In the genomic region with DNA sequence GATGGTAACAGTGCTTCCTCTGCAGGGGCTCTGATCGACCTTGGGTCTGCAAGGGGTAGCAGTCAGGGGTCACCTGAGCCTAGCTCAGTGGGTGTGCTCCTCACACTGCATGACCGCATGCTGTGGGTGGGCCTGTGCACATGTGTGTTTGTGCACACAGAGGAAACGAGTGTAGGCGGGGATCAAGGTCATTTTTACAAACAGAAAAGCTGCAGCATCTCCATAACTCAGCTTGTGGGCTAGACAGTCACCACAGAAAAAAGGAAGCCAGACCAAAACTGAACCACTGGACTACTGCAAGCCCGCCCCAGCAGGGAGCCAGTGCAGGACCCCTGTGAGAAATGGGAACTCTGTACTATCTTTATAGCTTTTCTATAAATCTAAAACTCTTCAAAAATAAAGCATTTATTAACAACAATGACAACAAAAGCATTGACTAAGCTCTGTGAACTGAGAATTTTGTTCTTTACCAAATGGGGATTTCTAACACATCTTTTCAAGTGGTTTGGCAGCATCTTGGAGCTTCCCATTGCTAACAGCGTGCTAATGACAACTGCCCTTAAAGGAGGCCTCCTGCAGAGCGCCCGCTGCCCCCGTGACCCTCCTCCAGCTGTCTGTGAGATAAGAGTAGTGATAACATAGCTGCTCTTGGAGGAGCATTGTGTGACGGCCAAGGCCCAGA, we compare ENCODE assay signal across 10 cellular contexts. TPM values are rescaled to one million over a fixed set of nuclear protein-coding genes. Genes with fewer than 3 reads are reported as not detected.
DNase-seq lines count a peak whose midpoint lies in the region; ATAC-seq and TF ChIP-seq lines count a peak whose summit lies in the region.
"Had no signal": no experiment of that assay in that cellular context is flagged by ENCODE, and none has a peak within 500 bp of the region (broad histone marks: within the 10 kb centered on the region; RNA-seq: fewer than 3 reads in every experiment).

No MANE protein-coding gene starts in this region.

- intact Hi-C loops in upper lobe of right lung (cut with DNase I) (no loop called here), posterior vena cava (cut with DNase I) (loop anchor here in 1 of 2 donors (10.0 kb wide), 1 partner anchor 140 kb away; a partner anchor contains a TSS)

- H3K4me3 ChIP-seq in upper lobe of right lung, result no peak overlapping the region
- no peak overlapping the region for H3K4me3 ChIP-seq in GM23338

- H3K4me3 Mint-ChIP-seq in GM23338, result no peak overlapping the region

- no peaks in the 10 kb centered on the region for H3F3A ChIP-seq in GM23338 (replicated peaks; ENCODE audit: low read depth)

- H3K9me3 ChIP-seq in upper lobe of right lung, result no peaks in the 10 kb centered on the region

- H3K36me3 ChIP-seq in upper lobe of right lung (no peaks in the 10 kb centered on the region), GM23338 (ENCODE audit: insufficient read depth) (no peaks in the 10 kb centered on the region)

- no peak overlapping the region for H3K4me2 ChIP-seq in GM23338

- no peaks in the 10 kb centered on the region for H3K79me2 ChIP-seq in GM23338 (replicated peaks; ENCODE audit: insufficient read depth)

- H3K27ac ChIP-seq in upper lobe of right lung (no peak overlapping the region), GM23338 (ENCODE audit: low read depth) (no peak overlapping the region)

- H3K4me1 Mint-ChIP-seq in GM23338, result peaks cover 4% of the 10 kb centered on the region; the same call in 1 of the 3 replicates

- peak; percentile 7 for DNase-seq in stimulated activated CD4-positive, alpha-beta T cell treated with anti-CD3 and anti-CD28 coated beads, Interleukin-15, amount 100 ng/mL, for 24 hours
- no peak for DNase-seq in stimulated activated CD4-positive, alpha-beta T cell treated with anti-CD3 and anti-CD28 coated beads, Interleukin-2, amount 100 ng/mL, for 24 hours
- DNase-seq in RPMI7951 (ENCODE audit: low read depth) (peak; percentile 19), upper lobe of right lung (no peak), D341Med (ENCODE audit: low spot score) (no peak), GM23338 (ENCODE audit: low spot score) (no peak), posterior vena cava (ENCODE audit: low spot score) (no peak)
- DNase-seq: activated T-cell treated with anti-CD3 and anti-CD28 coated beads, Interleukin-2, amount 50 U/mL, for 48 hours had no signal

- TF ChIP-seq CTCF in upper lobe of right lung (IDR thresholded peaks at IDR 0.05) (no peak), GM23338 (conservative IDR thresholded peaks at IDR 0.05; ENCODE audit: low read depth in 2 of 2) (no peak)

- no peak overlapping the region for H2AFZ ChIP-seq in GM23338

- H3K27me3 Mint-ChIP-seq in GM23338 (ENCODE audit: insufficient read depth, low read depth, poor library complexity), result peaks cover 11% of the 10 kb centered on the region

- H3K4me1 ChIP-seq in upper lobe of right lung (peaks cover 4% of the 10 kb centered on the region), GM23338 (ENCODE audit: insufficient read depth) (no peaks in the 10 kb centered on the region)

- peak; percentile 73 for ATAC-seq in HG02885 (IDR thresholded peaks at IDR 0.05; ENCODE audit: poor library complexity, unreplicated experiment)
- peak; percentile 54 for ATAC-seq in upper lobe of right lung
- ATAC-seq in GM23338, result no peak
- ATAC-seq: HCT116 had no signal

- no peak overlapping the region for H3K27ac Mint-ChIP-seq in GM23338

- no peaks in the 10 kb centered on the region for H3K9me2 ChIP-seq in GM23338 (ENCODE audit: insufficient read depth)

- H3K27me3 ChIP-seq in upper lobe of right lung, result no peaks in the 10 kb centered on the region
- peaks cover 12% of the 10 kb centered on the region for H3K27me3 ChIP-seq in GM23338 (ENCODE audit: insufficient read depth)

- H3K36me3 Mint-ChIP-seq in GM23338 (ENCODE audit: low read depth), result no peaks in the 10 kb centered on the region

- H4K20me1 ChIP-seq in GM23338 (replicated peaks; ENCODE audit: insufficient read depth), result no peaks in the 10 kb centered on the region

- no peaks in the 10 kb centered on the region for H3K9me3 Mint-ChIP-seq in GM23338

TF ChIP-seq in GM23338, 12 proteins besides CTCF, POLR2A, EP300 and RAD21:
- TF ChIP-seq, protein P1, sequence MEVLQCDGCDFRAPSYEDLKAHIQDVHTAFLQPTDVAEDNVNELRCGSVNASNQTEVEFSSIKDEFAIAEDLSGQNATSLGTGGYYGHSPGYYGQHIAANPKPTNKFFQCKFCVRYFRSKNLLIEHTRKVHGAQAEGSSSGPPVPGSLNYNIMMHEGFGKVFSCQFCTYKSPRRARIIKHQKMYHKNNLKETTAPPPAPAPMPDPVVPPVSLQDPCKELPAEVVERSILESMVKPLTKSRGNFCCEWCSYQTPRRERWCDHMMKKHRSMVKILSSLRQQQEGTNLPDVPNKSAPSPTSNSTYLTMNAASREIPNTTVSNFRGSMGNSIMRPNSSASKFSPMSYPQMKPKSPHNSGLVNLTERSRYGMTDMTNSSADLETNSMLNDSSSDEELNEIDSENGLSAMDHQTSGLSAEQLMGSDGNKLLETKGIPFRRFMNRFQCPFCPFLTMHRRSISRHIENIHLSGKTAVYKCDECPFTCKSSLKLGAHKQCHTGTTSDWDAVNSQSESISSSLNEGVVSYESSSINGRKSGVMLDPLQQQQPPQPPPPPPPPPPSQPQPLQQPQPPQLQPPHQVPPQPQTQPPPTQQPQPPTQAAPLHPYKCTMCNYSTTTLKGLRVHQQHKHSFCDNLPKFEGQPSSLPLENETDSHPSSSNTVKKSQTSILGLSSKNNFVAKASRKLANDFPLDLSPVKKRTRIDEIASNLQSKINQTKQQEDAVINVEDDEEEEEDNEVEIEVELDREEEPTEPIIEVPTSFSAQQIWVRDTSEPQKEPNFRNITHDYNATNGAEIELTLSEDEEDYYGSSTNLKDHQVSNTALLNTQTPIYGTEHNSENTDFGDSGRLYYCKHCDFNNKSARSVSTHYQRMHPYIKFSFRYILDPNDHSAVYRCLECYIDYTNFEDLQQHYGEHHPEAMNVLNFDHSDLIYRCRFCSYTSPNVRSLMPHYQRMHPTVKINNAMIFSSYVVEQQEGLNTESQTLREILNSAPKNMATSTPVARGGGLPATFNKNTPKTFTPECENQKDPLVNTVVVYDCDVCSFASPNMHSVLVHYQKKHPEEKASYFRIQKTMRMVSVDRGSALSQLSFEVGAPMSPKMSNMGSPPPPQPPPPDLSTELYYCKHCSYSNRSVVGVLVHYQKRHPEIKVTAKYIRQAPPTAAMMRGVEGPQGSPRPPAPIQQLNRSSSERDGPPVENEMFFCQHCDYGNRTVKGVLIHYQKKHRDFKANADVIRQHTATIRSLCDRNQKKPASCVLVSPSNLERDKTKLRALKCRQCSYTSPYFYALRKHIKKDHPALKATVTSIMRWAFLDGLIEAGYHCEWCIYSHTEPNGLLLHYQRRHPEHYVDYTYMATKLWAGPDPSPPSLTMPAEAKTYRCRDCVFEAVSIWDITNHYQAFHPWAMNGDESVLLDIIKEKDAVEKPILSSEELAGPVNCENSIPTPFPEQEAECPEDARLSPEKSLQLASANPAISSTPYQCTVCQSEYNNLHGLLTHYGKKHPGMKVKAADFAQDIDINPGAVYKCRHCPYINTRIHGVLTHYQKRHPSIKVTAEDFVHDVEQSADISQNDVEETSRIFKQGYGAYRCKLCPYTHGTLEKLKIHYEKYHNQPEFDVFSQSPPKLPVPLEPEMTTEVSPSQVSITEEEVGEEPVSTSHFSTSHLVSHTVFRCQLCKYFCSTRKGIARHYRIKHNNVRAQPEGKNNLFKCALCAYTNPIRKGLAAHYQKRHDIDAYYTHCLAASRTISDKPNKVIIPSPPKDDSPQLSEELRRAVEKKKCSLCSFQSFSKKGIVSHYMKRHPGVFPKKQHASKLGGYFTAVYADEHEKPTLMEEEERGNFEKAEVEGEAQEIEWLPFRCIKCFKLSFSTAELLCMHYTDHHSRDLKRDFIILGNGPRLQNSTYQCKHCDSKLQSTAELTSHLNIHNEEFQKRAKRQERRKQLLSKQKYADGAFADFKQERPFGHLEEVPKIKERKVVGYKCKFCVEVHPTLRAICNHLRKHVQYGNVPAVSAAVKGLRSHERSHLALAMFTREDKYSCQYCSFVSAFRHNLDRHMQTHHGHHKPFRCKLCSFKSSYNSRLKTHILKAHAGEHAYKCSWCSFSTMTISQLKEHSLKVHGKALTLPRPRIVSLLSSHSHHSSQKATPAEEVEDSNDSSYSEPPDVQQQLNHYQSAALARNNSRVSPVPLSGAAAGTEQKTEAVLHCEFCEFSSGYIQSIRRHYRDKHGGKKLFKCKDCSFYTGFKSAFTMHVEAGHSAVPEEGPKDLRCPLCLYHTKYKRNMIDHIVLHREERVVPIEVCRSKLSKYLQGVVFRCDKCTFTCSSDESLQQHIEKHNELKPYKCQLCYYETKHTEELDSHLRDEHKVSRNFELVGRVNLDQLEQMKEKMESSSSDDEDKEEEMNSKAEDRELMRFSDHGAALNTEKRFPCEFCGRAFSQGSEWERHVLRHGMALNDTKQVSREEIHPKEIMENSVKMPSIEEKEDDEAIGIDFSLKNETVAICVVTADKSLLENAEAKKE (CRISPR knock-in tag; IDR thresholded peaks at IDR 0.05), result no peak
- TF ChIP-seq STAT1 (IDR thresholded peaks at IDR 0.05; ENCODE audit: unreplicated experiment) (no peak), POLR2AphosphoS5 (IDR thresholded peaks at IDR 0.05; ENCODE audit: low read depth) (no peak), NANOG (IDR thresholded peaks at IDR 0.05; ENCODE audit: borderline replicate concordance) (no peak), ZNF331 (CRISPR knock-in tag; IDR thresholded peaks at IDR 0.05; ENCODE audit: low read depth) (no peak), CREB1 (CRISPR knock-in tag; IDR thresholded peaks at IDR 0.05; ENCODE audit: low read depth) (no peak), EZH2phosphoT487 (IDR thresholded peaks at IDR 0.05; ENCODE audit: unreplicated experiment) (no peak), JUNB (IDR thresholded peaks at IDR 0.05; ENCODE audit: unreplicated experiment) (no peak)

RNA-seq across cellular contexts. Expression of a gene that starts 19.9 kb away (rescaled TPM):
- total RNA-seq in RPMI7951 (2014; rRNA removed; shearing (Covaris generic)), result 100 and 110 TPM in 2 replicates
- total RNA-seq in upper lobe of right lung, result 0.35 TPM
- 19.1 and 24.9 TPM in 2 replicates for total RNA-seq in GM23338 (2014; rRNA removed; shearing (Covaris generic))
- polyA plus RNA-seq in GM23338 (2016; fragmentation: Nextera tagmentation; extraction: Ambion mirVana), result 15.8 and 17.0 TPM in 2 replicates
- total RNA-seq in posterior vena cava, result not detected

Comparison
In these comparisons a context has a peak if more than half of its experiments do, and no peak if none do; other contexts are left out.
1. DNase-seq: peak in stimulated activated CD4-positive, alpha-beta T cell treated with anti-CD3 and anti-CD28 coated beads, Interleukin-15, amount 100 ng/mL, for 24 hours (single experiment) and RPMI7951 (single experiment); none in stimulated activated CD4-positive, alpha-beta T cell treated with anti-CD3 and anti-CD28 coated beads, Interleukin-2, amount 100 ng/mL, for 24 hours (0 of 2), upper lobe of right lung (single experiment), D341Med (single experiment), GM23338 (single experiment) and posterior vena cava (single experiment).
2. RNA of a gene that starts 19.9 kb away (total RNA-seq): 100 to 110 TPM in RPMI7951 and 19.1 to 24.9 TPM in GM23338; 0.35 TPM in upper lobe of right lung (single experiment) and not detected in posterior vena cava; every median in the first group is over 10 times any median in the second.